ENCODE assay signal across 12 cellular contexts in the genomic region with DNA sequence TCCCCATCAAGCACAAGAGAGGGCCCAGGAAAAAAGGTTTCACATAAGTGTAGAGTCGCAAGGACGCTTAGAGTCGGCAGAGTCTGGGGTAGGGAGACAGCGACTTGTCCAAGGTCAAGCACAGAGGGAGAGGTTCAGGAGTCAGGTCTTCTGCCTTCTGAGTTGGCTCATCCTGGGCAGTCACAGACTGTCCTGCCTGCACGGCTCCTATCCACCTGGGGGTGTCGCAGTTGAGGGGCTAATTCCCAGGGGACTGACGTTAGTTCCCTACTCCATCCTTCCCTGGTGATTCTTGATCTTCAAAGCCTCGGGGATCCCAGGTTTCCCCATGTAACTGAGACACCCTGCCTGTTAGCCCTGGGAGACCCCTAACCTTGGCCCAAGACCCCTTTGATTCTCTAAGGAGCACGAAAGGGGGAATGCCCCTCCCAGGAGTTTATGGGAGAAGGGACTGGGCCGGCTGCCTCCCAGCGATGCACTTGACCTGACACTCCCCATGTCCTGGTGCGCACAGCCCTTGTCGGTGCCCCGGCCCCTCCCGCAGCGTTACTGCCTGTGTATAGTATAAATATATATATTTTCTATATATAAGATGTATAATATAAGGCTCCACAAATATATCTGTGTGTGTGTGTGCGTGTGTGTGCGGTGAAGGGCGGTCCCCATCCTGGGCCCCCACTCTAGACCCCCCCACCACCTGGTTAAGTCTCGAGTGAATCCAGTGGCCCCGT. TPM values are rescaled to one million over a fixed set of nuclear protein-coding genes. Genes with fewer than 3 reads are reported as not detected.
A peak's percentile ranks its signal among the peaks of the same experiment; 100 is the strongest.
DNase-seq lines count a peak whose midpoint lies in the region; ATAC-seq and TF ChIP-seq lines count a peak whose summit lies in the region.
"Had no signal": no experiment of that assay in that cellular context is flagged by ENCODE, and none has a peak within 500 bp of the region (broad histone marks: within the 10 kb centered on the region; RNA-seq: fewer than 3 reads in every experiment).

No MANE protein-coding gene starts in this region.

- POLR2A ChIA-PET in SK-N-SH (lab: Yijun Ruan, JAX), result no interaction called here

- H3K4me2 ChIP-seq in SK-N-SH (no peak overlapping the region), hepatocyte (no peak overlapping the region)

- H2AFZ ChIP-seq in SK-N-SH (ENCODE audit: low read depth) (no peak overlapping the region), hepatocyte (no peak overlapping the region)

- TF ChIP-seq RAD21 in SK-N-SH (IDR thresholded peaks at IDR 0.05; ENCODE audit: low read length), result 0 out of 2 replicates have a peak, but pooled peaks have one; percentile 6

- H3K9me3 ChIP-seq in SK-N-SH, result no peaks in the 10 kb centered on the region
- H3K9me3 ChIP-seq in hepatocyte (ENCODE audit: low read depth), result no peaks in the 10 kb centered on the region
- H3K9me3 ChIP-seq: right lobe of liver had no signal

- no peaks in the 10 kb centered on the region for H3K27me3 ChIP-seq in GM06990 (replicated peaks; ENCODE audit: control insufficient read depth, insufficient read depth, low read length)
- no peaks in the 10 kb centered on the region for H3K27me3 ChIP-seq in SK-N-SH (ENCODE audit: insufficient read depth)
- no peaks in the 10 kb centered on the region for H3K27me3 ChIP-seq in hepatocyte
- H3K27me3 ChIP-seq: right lobe of liver had no signal

- H3K27ac ChIP-seq in 22Rv1 (no peak overlapping the region), SK-N-SH (ENCODE audit: low read depth in 2 of 2, low read length in 1 of 2) (no peak overlapping the region), hepatocyte (no peak overlapping the region)
- H3K27ac ChIP-seq: right lobe of liver had no signal

- no peaks in the 10 kb centered on the region for H3K36me3 ChIP-seq in GM06990 (ENCODE audit: control insufficient read depth, insufficient read depth, low read length)
- H3K36me3 ChIP-seq in SK-N-SH (replicated peaks in 1 of 2; ENCODE audit: control insufficient read depth in 1 of 2, insufficient read depth in 2 of 2, low read length in 1 of 2), result no peaks in the 10 kb centered on the region
- no peaks in the 10 kb centered on the region for H3K36me3 ChIP-seq in hepatocyte (replicated peaks; ENCODE audit: insufficient read depth, low read depth)
- H3K36me3 ChIP-seq: right lobe of liver had no signal

- peaks cover 14% of the 10 kb centered on the region for H3K4me1 Mint-ChIP-seq in CD14-positive monocyte

- H4K20me1 ChIP-seq in SK-N-SH (ENCODE audit: insufficient read depth), result no peaks in the 10 kb centered on the region
- no peaks in the 10 kb centered on the region for H4K20me1 ChIP-seq in hepatocyte (ENCODE audit: insufficient read depth, poor library complexity, severe bottlenecking)

- no peaks in the 10 kb centered on the region for H3K79me2 ChIP-seq in SK-N-SH (ENCODE audit: insufficient read depth)
- H3K79me2 ChIP-seq in hepatocyte, result no peaks in the 10 kb centered on the region

- ATAC-seq in HG03095 (IDR thresholded peaks at IDR 0.05; ENCODE audit: unreplicated experiment), result no peak
- ATAC-seq: stimulated activated naive CD8-positive, alpha-beta T cell treated with anti-CD3 and anti-CD28 coated beads, Interleukin-15, Interleukin-2, amounts not matched to agents 100 U/mL and 50 U/mL, for 24 hours had no signal

- CTCF ChIA-PET in SK-N-SH (lab: Yijun Ruan, JAX), result interaction anchor here (0.9 to 1.2 kb wide), 2 partner anchors 9 to 15 kb away, joined by 3 read pairs; a partner anchor contains a TSS

- H3K9ac ChIP-seq in SK-N-SH, result no peak overlapping the region

- intact Hi-C loops in CD14-positive monocyte (cut with micrococcal nuclease), result no loop called here

- no peak overlapping the region for H3K4me3 Mint-ChIP-seq in CD14-positive monocyte

- H3K4me1 ChIP-seq in SK-N-SH (ENCODE audit: control insufficient read depth in 1 of 2, insufficient read depth in 2 of 2, low read depth in 1 of 2, low read length in 1 of 2), result no peaks in the 10 kb centered on the region; a peak in 1 of 4 replicates
- H3K4me1 ChIP-seq in hepatocyte (ENCODE audit: insufficient read depth), result no peaks in the 10 kb centered on the region

- H3K4me3 ChIP-seq in GM06990 (replicated peaks; ENCODE audit: low read depth, low read length), result no peak overlapping the region
- no peak overlapping the region for H3K4me3 ChIP-seq in SK-N-SH (ENCODE audit: low read depth in 2 of 2, low read length in 1 of 2)
- H3K4me3 ChIP-seq in hepatocyte, result no peak overlapping the region
- H3K4me3 ChIP-seq: right lobe of liver had no signal

- H3K9me3 Mint-ChIP-seq in CD14-positive monocyte, result peaks cover 0 to 6% (median 0%) of the 10 kb centered on the region in 7 donors

- no peaks in the 10 kb centered on the region for H3F3A ChIP-seq in SK-N-SH (replicated peaks; ENCODE audit: insufficient read depth)

- no peak overlapping the region for H3K27ac Mint-ChIP-seq in CD14-positive monocyte

- peaks cover 9 to 37% (median 26%) of the 10 kb centered on the region in 3 donors for H3K27me3 Mint-ChIP-seq in CD14-positive monocyte (ENCODE audit: low read depth in 3 of 3)

- TF ChIP-seq EP300 in SK-N-SH (IDR thresholded peaks at IDR 0.05; ENCODE audit: borderline replicate concordance in 1 of 2, low read depth in 1 of 2, low read length in 1 of 2), result no peak

- H3K9me2 ChIP-seq in SK-N-SH (no peaks in the 10 kb centered on the region), hepatocyte (replicated peaks; ENCODE audit: insufficient read depth) (no peaks in the 10 kb centered on the region)

- H3K36me3 Mint-ChIP-seq in CD14-positive monocyte, result peaks cover 4 to 10% of the 10 kb centered on the region in 2 donors

- 83% methylated on average over 15 of the region's 21 CpGs for WGBS in SK-N-SH (ENCODE audit: low lambda C conversion rate)
- WGBS in hepatocyte (ENCODE audit: low lambda C conversion rate, missing lambda C conversion rate), result 63% methylated on average over 21 of the region's 21 CpGs

- no peak for DNase-seq in GM06990 (ENCODE audit: extremely low read depth, insufficient read length)
- peak; percentile 37 for DNase-seq in SK-N-SH
- peak; percentile 59 for DNase-seq in hepatocyte (ENCODE audit: low spot score)
- no peak for DNase-seq in NCI-H187 (lab: John Stamatoyannopoulos, UW)
- no peak for DNase-seq in stimulated activated CD4-positive, alpha-beta T cell treated with anti-CD3 and anti-CD28 coated beads, Interleukin-15, amount 100 ng/mL, for 24 hours
- no peak for DNase-seq in CD14-positive monocyte (ENCODE audit: low spot score)
- DNase-seq: activated naive CD4-positive, alpha-beta T cell treated with Interleukin-2 at 50 U/mL for 16 hours; right lobe of liver; stimulated activated naive CD8-positive, alpha-beta T cell treated with anti-CD3 and anti-CD28 coated beads, Interleukin-15, Interleukin-2, amounts not matched to agents 100 U/mL and 50 U/mL, for 24 hours; SW 1271 had no signal

- peak; percentile 16; the same call in 1 of the 2 replicates for TF ChIP-seq CTCF in 22Rv1 (IDR thresholded peaks at IDR 0.05)
- peak; percentile 34 for TF ChIP-seq CTCF in GM06990 (IDR thresholded peaks at IDR 0.05; ENCODE audit: insufficient read depth, low read length, poor library complexity, severe bottlenecking)
- peak; percentile 27; the same call in 1 of the 2 replicates for TF ChIP-seq CTCF in SK-N-SH (IDR thresholded peaks at IDR 0.05)
- TF ChIP-seq CTCF in hepatocyte (IDR thresholded peaks at IDR 0.05; ENCODE audit: poor library complexity), result peak; percentile 35
- no peak for TF ChIP-seq CTCF in CD14-positive monocyte (IDR thresholded peaks at IDR 0.05)

TF ChIP-seq in SK-N-SH, 30 proteins besides CTCF, POLR2A, EP300 and RAD21 (continues in another document):
- TF ChIP-seq POLR2AphosphoS5 (IDR thresholded peaks at IDR 0.05; ENCODE audit: low read depth, low read length), result no peak
- TF ChIP-seq FOXM1 (IDR thresholded peaks at IDR 0.05; ENCODE audit: low read depth), result no peak
- no peak for TF ChIP-seq RFX5 (IDR thresholded peaks at IDR 0.05; ENCODE audit: low read length)
- TF ChIP-seq, protein P1, sequence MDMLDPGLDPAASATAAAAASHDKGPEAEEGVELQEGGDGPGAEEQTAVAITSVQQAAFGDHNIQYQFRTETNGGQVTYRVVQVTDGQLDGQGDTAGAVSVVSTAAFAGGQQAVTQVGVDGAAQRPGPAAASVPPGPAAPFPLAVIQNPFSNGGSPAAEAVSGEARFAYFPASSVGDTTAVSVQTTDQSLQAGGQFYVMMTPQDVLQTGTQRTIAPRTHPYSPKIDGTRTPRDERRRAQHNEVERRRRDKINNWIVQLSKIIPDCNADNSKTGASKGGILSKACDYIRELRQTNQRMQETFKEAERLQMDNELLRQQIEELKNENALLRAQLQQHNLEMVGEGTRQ (IDR thresholded peaks at IDR 0.05; ENCODE audit: borderline replicate concordance, low read depth, low read length), result no peak
- TF ChIP-seq GATA2 (CRISPR knock-in tag; IDR thresholded peaks at IDR 0.05), result no peak
- no peak for TF ChIP-seq JUND (IDR thresholded peaks at IDR 0.05)
- TF ChIP-seq RCOR1 (IDR thresholded peaks at IDR 0.05; ENCODE audit: low read length), result no peak
- TF ChIP-seq NRF1 (IDR thresholded peaks at IDR 0.05; ENCODE audit: low read depth, low read length), result no peak
- TF ChIP-seq YY1 (IDR thresholded peaks at IDR 0.05; ENCODE audit: low read depth), result no peak
- no peak for TF ChIP-seq TCF12 (IDR thresholded peaks at IDR 0.05)
- TF ChIP-seq, protein P2, sequence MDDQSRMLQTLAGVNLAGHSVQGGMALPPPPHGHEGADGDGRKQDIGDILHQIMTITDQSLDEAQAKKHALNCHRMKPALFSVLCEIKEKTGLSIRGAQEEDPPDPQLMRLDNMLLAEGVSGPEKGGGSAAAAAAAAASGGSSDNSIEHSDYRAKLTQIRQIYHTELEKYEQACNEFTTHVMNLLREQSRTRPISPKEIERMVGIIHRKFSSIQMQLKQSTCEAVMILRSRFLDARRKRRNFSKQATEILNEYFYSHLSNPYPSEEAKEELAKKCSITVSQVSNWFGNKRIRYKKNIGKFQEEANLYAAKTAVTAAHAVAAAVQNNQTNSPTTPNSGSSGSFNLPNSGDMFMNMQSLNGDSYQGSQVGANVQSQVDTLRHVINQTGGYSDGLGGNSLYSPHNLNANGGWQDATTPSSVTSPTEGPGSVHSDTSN (IDR thresholded peaks at IDR 0.05), result no peak
- TF ChIP-seq ELF1 (IDR thresholded peaks at IDR 0.05), result no peak
- no peak for TF ChIP-seq SMC3 (IDR thresholded peaks at IDR 0.05; ENCODE audit: low read depth, low read length)

RNA-seq across cellular contexts. Expression of a gene that starts 14.7 kb away (rescaled TPM):
- 10.8 and 12.9 TPM in 2 replicates for polyA plus RNA-seq in SK-N-SH (2012; rRNA removed)
- 4.9 and 8.7 TPM in 2 replicates for polyA plus RNA-seq in SK-N-SH (2012; cell fraction: cytosol; rRNA removed)
- polyA plus RNA-seq in SK-N-SH (2012; cell fraction: nucleus; rRNA removed), result 18.2 and 32.4 TPM in 2 replicates
- 13.3 and 14.0 TPM in 2 replicates for total RNA-seq in hepatocyte
- 8.6 and 10.7 TPM in 2 replicates for polyA plus RNA-seq in hepatocyte
- polyA plus RNA-seq in CD14-positive monocyte, result 1 to 10 TPM; 3.2 to 3.9 TPM

RNA-seq across cellular contexts. Expression of a gene that starts 35.1 kb away (rescaled TPM):
- 18.1 and 18.7 TPM in 2 replicates for polyA plus RNA-seq in SK-N-SH (2012; rRNA removed)
- polyA plus RNA-seq in SK-N-SH (2012; cell fraction: cytosol; rRNA removed), result 6.5 and 12.2 TPM in 2 replicates
- polyA plus RNA-seq in SK-N-SH (2012; cell fraction: nucleus; rRNA removed), result 29.3 and 35.7 TPM in 2 replicates
- 15.8 and 23.1 TPM in 2 replicates for total RNA-seq in hepatocyte
- polyA plus RNA-seq in hepatocyte, result 58.8 and 92.7 TPM in 2 replicates
- 10 to 100 TPM; 18.0 to 39.6 TPM for polyA plus RNA-seq in CD14-positive monocyte

Comparison
In these comparisons a context has a peak if more than half of its experiments do, and no peak if none do; other contexts are left out.
1. DNase-seq: peak in SK-N-SH (single experiment) and hepatocyte (single experiment); none in GM06990 (single experiment), NCI-H187 (0 of 2), stimulated activated CD4-positive, alpha-beta T cell treated with anti-CD3 and anti-CD28 coated beads, Interleukin-15, amount 100 ng/mL, for 24 hours (single experiment) and CD14-positive monocyte (single experiment).